In the genomic region with DNA sequence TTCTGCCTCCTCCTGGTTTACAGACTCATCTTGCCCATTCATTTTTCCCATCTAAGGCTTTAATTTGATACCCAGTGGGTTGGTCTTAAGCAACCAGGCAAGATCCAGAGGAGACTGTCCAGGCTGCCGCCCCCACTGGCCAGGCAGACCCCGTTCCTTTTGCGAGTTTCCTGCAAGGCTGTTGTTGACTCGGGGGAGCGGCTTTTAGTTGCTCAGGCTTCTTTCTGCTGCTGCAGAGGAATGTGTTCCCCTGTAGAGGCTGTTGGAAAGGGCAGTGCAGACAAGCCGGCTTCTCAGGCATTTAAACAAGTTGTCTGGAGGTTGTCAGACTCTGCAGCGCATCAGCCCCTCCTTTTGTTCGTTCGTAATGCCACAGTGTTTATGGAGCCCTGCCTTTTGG, we compare ENCODE assay signal across 15 cellular contexts.
DNase-seq lines count a peak whose midpoint lies in the region; ATAC-seq and TF ChIP-seq lines count a peak whose summit lies in the region.
"Had no signal": no experiment of that assay in that cellular context is flagged by ENCODE, and none has a peak within 500 bp of the region (broad histone marks: within the 10 kb centered on the region; RNA-seq: fewer than 3 reads in every experiment).

No MANE protein-coding gene starts in this region.

- peak; percentile 81 for DNase-seq in astrocyte of the spinal cord (ENCODE audit: low read depth, low spot score)
- peak; percentile 85 for DNase-seq in iris pigment epithelial cell (ENCODE audit: low read depth)
- DNase-seq in retina: peak; percentile 85
- no peak for DNase-seq in amniotic stem cell (lab: John Stamatoyannopoulos, UW)
- no peak for DNase-seq in aorta
- DNase-seq in effector memory CD4-positive, alpha-beta T cell: no peak
- DNase-seq: activated CD4-positive, alpha-beta T cell treated with anti-CD3 and anti-CD28 coated beads, Interleukin-2, amount 10 ng/mL, durations not matched to agents 7 days and 5 days; activated naive CD4-positive, alpha-beta T cell treated with Interleukin-2 at 50 U/mL for 16 hours; left ventricle myocardium inferior; NCI-H748 treated with DMSO at 0.1 percent for 48 hours; stimulated activated CD8-positive, alpha-beta memory T cell treated with anti-CD3 and anti-CD28 coated beads, Interleukin-4, amount 100 ng/mL, for 48 hours had no signal

- no peak overlapping the region for H3K9ac ChIP-seq in HUES48 (ENCODE audit: low read depth, low read length)

- no peak overlapping the region for H3K4me3 ChIP-seq in HUES48 (ENCODE audit: low read depth, low read length)
- no peak overlapping the region for H3K4me3 ChIP-seq in astrocyte of the spinal cord (ENCODE audit: low read depth, low read length)
- H3K4me3 ChIP-seq in aorta (ENCODE audit: low read length in 2 of 2): no peak overlapping the region
- H3K4me3 ChIP-seq in effector memory CD4-positive, alpha-beta T cell (ENCODE audit: insufficient read depth, low read depth, low read length, poor library complexity, severe bottlenecking): no peak overlapping the region
- H3K4me3 ChIP-seq: left ventricle myocardium inferior had no signal

- H3K36me3 ChIP-seq in HUES48 (ENCODE audit: control insufficient read depth, insufficient read depth, low read length) (no peaks in the 10 kb centered on the region), aorta (ENCODE audit: control insufficient read depth in 1 of 2, insufficient read depth in 2 of 2, low read length in 1 of 2) (no peaks in the 10 kb centered on the region)
- H3K36me3 ChIP-seq in effector memory CD4-positive, alpha-beta T cell (ENCODE audit: control insufficient read depth, insufficient read depth, low read length): no peaks in the 10 kb centered on the region
- H3K36me3 ChIP-seq: left ventricle myocardium inferior had no signal

- 47 to 56% methylated on average over 9 of the region's 9 CpGs for WGBS in aorta, 2 donors

- H3K27ac ChIP-seq in HUES48 (ENCODE audit: low read depth, low read length) (peak overlapping the region; percentile 56), aorta (ENCODE audit: low read depth in 1 of 2, low read length in 2 of 2) (no peak overlapping the region)
- no peak overlapping the region for H3K27ac ChIP-seq in effector memory CD4-positive, alpha-beta T cell (ENCODE audit: insufficient read depth, low read length, poor library complexity, severe bottlenecking)
- H3K27ac ChIP-seq: C4-2B, left ventricle myocardium inferior had no signal

- no peaks in the 10 kb centered on the region for H3K9me3 ChIP-seq in HUES48 (ENCODE audit: control insufficient read depth, insufficient read depth, low read length)
- no peaks in the 10 kb centered on the region for H3K9me3 ChIP-seq in aorta (ENCODE audit: control insufficient read depth, low read length)
- H3K9me3 ChIP-seq in effector memory CD4-positive, alpha-beta T cell (ENCODE audit: control insufficient read depth, low read length): no peaks in the 10 kb centered on the region
- H3K9me3 ChIP-seq: left ventricle myocardium inferior had no signal

- in situ Hi-C loops in astrocyte of the spinal cord (cut with HindIII; ENCODE audit: low sequenced_read_pairs): no loop called here

- intact Hi-C loops in aorta (cut with DNase I): no loop called here

- peak; percentile 41 for TF ChIP-seq CTCF in astrocyte of the spinal cord (IDR thresholded peaks at IDR 0.05; ENCODE audit: low read depth, low read length)

- H3K27me3 ChIP-seq in HUES48 (ENCODE audit: control insufficient read depth, insufficient read depth, low read length): no peaks in the 10 kb centered on the region
- no peaks in the 10 kb centered on the region for H3K27me3 ChIP-seq in aorta (ENCODE audit: control insufficient read depth in 1 of 2, insufficient read depth in 2 of 2, low read length in 1 of 2)
- no peaks in the 10 kb centered on the region for H3K27me3 ChIP-seq in effector memory CD4-positive, alpha-beta T cell (replicated peaks; ENCODE audit: control insufficient read depth, insufficient read depth, low read length, poor library complexity, severe bottlenecking)

- H3K4me1 ChIP-seq in HUES48 (ENCODE audit: control insufficient read depth, insufficient read depth, low read length) (peaks cover 44% of the 10 kb centered on the region), aorta (ENCODE audit: control insufficient read depth in 1 of 2, insufficient read depth in 2 of 2, low read length in 2 of 2) (no peaks in the 10 kb centered on the region)
- peaks cover 4% of the 10 kb centered on the region for H3K4me1 ChIP-seq in effector memory CD4-positive, alpha-beta T cell (ENCODE audit: control insufficient read depth, insufficient read depth, low read length, poor library complexity, severe bottlenecking)

- no peak for ATAC-seq in GM21723 (IDR thresholded peaks at IDR 0.05; ENCODE audit: unreplicated experiment)
- ATAC-seq in aorta (ENCODE audit: low FRiP score): no peak
- ATAC-seq: HCT116 had no signal

Comparison
In these comparisons a context has a peak if more than half of its experiments do, and no peak if none do; other contexts are left out.
1. DNase-seq: peak in astrocyte of the spinal cord (single experiment), iris pigment epithelial cell (single experiment) and retina (single experiment); none in amniotic stem cell (single experiment), aorta (0 of 2) and effector memory CD4-positive, alpha-beta T cell (0 of 3).